ENCODE assay signal across 18 cellular contexts in the genomic region with DNA sequence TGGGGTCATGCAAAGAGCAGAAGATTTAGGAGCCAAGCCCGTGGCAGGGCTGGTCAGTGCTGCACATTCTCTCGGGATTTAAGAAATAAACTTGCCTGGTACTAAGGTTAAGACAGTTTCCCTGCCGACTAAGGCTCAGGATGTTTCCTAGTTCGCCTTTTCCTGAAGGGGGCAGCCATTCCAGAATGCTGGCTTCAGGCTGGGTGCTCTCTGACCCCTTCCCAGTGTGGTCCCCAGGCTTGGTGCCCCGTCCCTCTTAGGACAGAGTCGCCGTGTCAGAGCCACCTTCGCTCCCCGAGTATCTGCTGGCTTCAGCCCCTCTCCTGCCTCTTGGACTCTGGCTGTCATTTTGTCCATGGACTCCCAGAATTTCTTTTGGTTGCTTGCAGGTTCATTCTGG.
"Had no signal": no experiment of that assay in that cellular context is flagged by ENCODE, and none has a peak within 500 bp of the region (broad histone marks: within the 10 kb centered on the region; RNA-seq: fewer than 3 reads in every experiment).

No MANE protein-coding gene starts in this region.

- H3K9me3 ChIP-seq: neutrophil, vagina had no signal

- DNase-seq: activated B cell treated with CpG ODN at 0.5 μM for 24 hours; activated CD4-positive, alpha-beta T cell treated with anti-CD3 and anti-CD28 coated beads for 4 hours; activated CD8-positive, alpha-beta T cell treated with anti-CD3 and anti-CD28 coated beads for 36 hours; activated gamma-delta T cell; cortex of kidney; gastrocnemius medialis; heart right ventricle; immature natural killer cell; mesenchymal stem cell; natural killer cell; retina; stimulated activated CD4-positive, alpha-beta T cell treated with anti-CD3 and anti-CD28 coated beads, Interleukin-2, amount 100 ng/mL, for 24 hours; stimulated activated naive CD4-positive, alpha-beta T cell treated with Interleukin-2 at 50 U/mL for 16 hours; substantia nigra; tibial artery had no signal

- H3K27ac ChIP-seq: ascending aorta, gastrocnemius medialis, heart right ventricle, neutrophil, tibial artery, vagina had no signal

- H3K4me3 ChIP-seq: ascending aorta, gastrocnemius medialis, heart right ventricle, tibial artery, vagina had no signal

- H3K27me3 ChIP-seq: ascending aorta, neutrophil, vagina had no signal

- H3K4me1 ChIP-seq: ascending aorta, gastrocnemius medialis, heart right ventricle, tibial artery had no signal

- H3K36me3 ChIP-seq: ascending aorta, gastrocnemius medialis, heart right ventricle, neutrophil, tibial artery, vagina had no signal

- ATAC-seq: activated CD8-positive, alpha-beta T cell treated with anti-CD3 and anti-CD28 coated beads for 36 hours; gastrocnemius medialis; heart right ventricle; natural killer cell had no signal
